ENCODE assay signal across 8 cellular contexts in the genomic region with DNA sequence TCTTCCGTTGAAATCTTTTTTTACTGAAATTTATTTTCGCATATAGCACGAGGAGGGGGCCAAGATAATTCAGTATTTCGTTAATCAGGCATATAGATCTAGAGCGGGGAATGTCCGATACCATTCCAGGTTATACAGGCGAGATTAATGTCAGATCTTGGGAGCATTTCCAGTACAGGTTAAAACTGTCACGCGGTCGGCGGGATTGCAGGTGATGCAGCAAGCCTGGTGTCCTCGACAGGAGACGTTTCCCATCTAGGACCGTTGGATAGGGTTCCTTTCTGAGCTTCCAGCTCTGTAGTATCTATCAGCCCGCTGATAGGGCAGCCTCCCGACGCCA. TPM values are rescaled to one million over a fixed set of nuclear protein-coding genes. Genes with fewer than 3 reads are reported as not detected.
A peak's percentile ranks its signal among the peaks of the same experiment; 100 is the strongest.
DNase-seq lines count a peak whose midpoint lies in the region; ATAC-seq and TF ChIP-seq lines count a peak whose summit lies in the region.

No MANE protein-coding gene starts in this region.

- CTCF ChIA-PET in Calu3 (lab: Charles Lee): interaction anchor here (1.0 to 1.9 kb wide), 10 partner anchors 9 to 309 kb away, joined by 3 to 12 read pairs (median 5); no protein-coding TSS in a partner anchor

- BruUV-seq in Calu3 (replicated peaks; lab: Mats Ljungman, UMichigan): no TSS peak

- no peaks in the 10 kb centered on the region for H3K27me3 Mint-ChIP-seq in Calu3 (ENCODE audit: unreplicated experiment)

- H3K18ac ChIP-seq in trophoblast cell (ENCODE audit: low read length): no peak overlapping the region

- H2BK12ac ChIP-seq in trophoblast cell (ENCODE audit: low read length): no peak overlapping the region

- H3K27ac ChIP-seq in SJCRH30: peak overlapping the region; percentile 70
- H3K27ac ChIP-seq in esophagus (ENCODE audit: low read depth in 2 of 2, low read length in 1 of 2): peak overlapping the region; percentile 62 to 85
- no peak overlapping the region for H3K27ac ChIP-seq in trophoblast cell (ENCODE audit: low read depth, low read length)

- ATAC-seq in HG03378 (IDR thresholded peaks at IDR 0.05; ENCODE audit: unreplicated experiment) (no peak), HG02571 (IDR thresholded peaks at IDR 0.05; ENCODE audit: unreplicated experiment) (no peak)

- no peak overlapping the region for H3K14ac ChIP-seq in trophoblast cell (ENCODE audit: low read length)

- H3K9me3 Mint-ChIP-seq in Calu3 (ENCODE audit: low read depth, unreplicated experiment): no peaks in the 10 kb centered on the region

- WGBS in esophagus, 2 donors: 9 to 16% methylated on average over 17 of the region's 17 CpGs
- WGBS in trophoblast cell (ENCODE audit: extremely low coverage, insufficient coverage, insufficient read length): no CpG with 5 or more reads among the region's 17 CpGs

- no peak overlapping the region for H3K23ac ChIP-seq in trophoblast cell (ENCODE audit: low read length)

- H4K12ac ChIP-seq in trophoblast cell (ENCODE audit: low read depth, low read length): no peak overlapping the region

- H3K27ac Mint-ChIP-seq in Calu3 (ENCODE audit: unreplicated experiment): peak overlapping the region; percentile 70

- no peaks in the 10 kb centered on the region for H3K4me1 Mint-ChIP-seq in Calu3 (ENCODE audit: low read depth, unreplicated experiment)

- H3K4me2 ChIP-seq in trophoblast cell (ENCODE audit: low read length): peak overlapping the region; percentile 83

- H2AK5ac ChIP-seq in trophoblast cell (ENCODE audit: low read length): no peak overlapping the region

- H2AFZ ChIP-seq in trophoblast cell (ENCODE audit: insufficient read depth, low read length, poor library complexity): peak overlapping the region; percentile 56

- H3K4me3 Mint-ChIP-seq in Calu3 (ENCODE audit: low read depth, unreplicated experiment): peak overlapping the region; percentile 84

- peaks cover 2% of the 10 kb centered on the region for H3K79me2 ChIP-seq in trophoblast cell (ENCODE audit: control insufficient read depth, insufficient read depth, low read length, poor library complexity)

- intact Hi-C loops in Calu3 (cut with micrococcal nuclease; ENCODE audit: unreplicated experiment): no loop called here

- peak overlapping the region; percentile 15 for H4K8ac ChIP-seq in trophoblast cell (ENCODE audit: low read depth, low read length)

- H3K27me3 ChIP-seq in SJCRH30 (no peaks in the 10 kb centered on the region), esophagus (ENCODE audit: control insufficient read depth in 1 of 2, insufficient read depth in 2 of 2, low read length in 2 of 2) (no peaks in the 10 kb centered on the region), trophoblast cell (ENCODE audit: insufficient read depth, low read length) (no peaks in the 10 kb centered on the region)

- peak overlapping the region; percentile 47 for H3K9ac ChIP-seq in trophoblast cell (ENCODE audit: low read length)

- H3K36me3 ChIP-seq in SJCRH30 (peaks cover 20% of the 10 kb centered on the region), esophagus (ENCODE audit: control insufficient read depth in 2 of 2, insufficient read depth in 2 of 2, low read length in 1 of 2) (no peaks in the 10 kb centered on the region), trophoblast cell (ENCODE audit: control insufficient read depth in 1 of 2, insufficient read depth in 2 of 2, low read length in 2 of 2) (peaks cover 2% of the 10 kb centered on the region in 2 experiments)

- H3K4me1 ChIP-seq in SJCRH30 (peaks cover 6% of the 10 kb centered on the region; the same call in 1 of the 2 replicates), esophagus (ENCODE audit: control insufficient read depth in 2 of 2, insufficient read depth in 2 of 2, low read length in 1 of 2) (peaks cover 0 to 2% of the 10 kb centered on the region in 2 donors), trophoblast cell (ENCODE audit: control insufficient read depth in 1 of 2, insufficient read depth in 2 of 2, low read length in 2 of 2) (no peaks in the 10 kb centered on the region)

- H2BK120ac ChIP-seq in trophoblast cell (ENCODE audit: insufficient read depth, low read length, poor library complexity): no peak overlapping the region

- no peak overlapping the region for H2BK5ac ChIP-seq in trophoblast cell (ENCODE audit: low read depth, low read length, poor library complexity)

- H3K9me3 ChIP-seq in SJCRH30 (replicated peaks) (no peaks in the 10 kb centered on the region), esophagus (ENCODE audit: control insufficient read depth in 2 of 2, insufficient read depth in 1 of 2, low read depth in 1 of 2, low read length in 1 of 2) (no peaks in the 10 kb centered on the region), trophoblast cell (ENCODE audit: insufficient read depth, low read depth, low read length) (no peaks in the 10 kb centered on the region)

- no peak overlapping the region for H4K91ac ChIP-seq in trophoblast cell (ENCODE audit: low read depth, low read length)

- H3K36me3 Mint-ChIP-seq in Calu3 (ENCODE audit: insufficient read depth, unreplicated experiment): peaks cover 15% of the 10 kb centered on the region

- DNase-seq in Calu3 (no peak), SJCRH30 (no peak), trophoblast cell (no peak), NCI-H526 (lab: John Stamatoyannopoulos, UW) (no peak), NCI-H1436 treated with DMSO at 0.1 percent for 48 hours (lab: John Stamatoyannopoulos, UW) (no peak)

- peak overlapping the region; percentile 88 for H3K4me3 ChIP-seq in SJCRH30
- H3K4me3 ChIP-seq in esophagus (ENCODE audit: low read depth in 1 of 2, low read length in 2 of 2): peak overlapping the region; percentile 90 to 97
- peak overlapping the region; percentile 43 for H3K4me3 ChIP-seq in trophoblast cell (ENCODE audit: low read depth, low read length)

- peaks cover 4% of the 10 kb centered on the region for H3K79me1 ChIP-seq in trophoblast cell (ENCODE audit: low read length)

- TF ChIP-seq CTCF in Calu3 (IDR thresholded peaks at IDR 0.05; ENCODE audit: unreplicated experiment): no peak

- no peak overlapping the region for H3K4ac ChIP-seq in trophoblast cell (ENCODE audit: low read depth, low read length)

RNA-seq across cellular contexts. Expression of gene ABHD10, which starts 0.4 kb away (rescaled TPM):
- 23.7 and 26.4 TPM in 2 replicates for total RNA-seq in Calu3 (2022)
- total RNA-seq in SJCRH30 (2014; rRNA removed; shearing (Covaris generic)): 37.4 and 48.7 TPM in 2 replicates
- 1 to 10 TPM; 6.9 to 8.1 TPM for polyA plus RNA-seq in esophagus
- polyA plus RNA-seq in trophoblast cell (2013): 10.6 and 11.7 TPM in 2 replicates

RNA-seq across cellular contexts. Expression of gene TAGLN3, which starts 20.3 kb away (rescaled TPM):
- not detected in 2 replicates for total RNA-seq in Calu3 (2022)
- total RNA-seq in SJCRH30 (2014; rRNA removed; shearing (Covaris generic)): 19.1 and 19.8 TPM in 2 replicates
- under 1 TPM; 0.02 to 0.06 TPM for polyA plus RNA-seq in esophagus
- polyA plus RNA-seq in trophoblast cell (2013): 0.10 TPM in 1 of 2 replicates, not detected in the other

RNA-seq across cellular contexts. Expression of gene TMPRSS7, which starts 56.1 kb away (rescaled TPM):
- total RNA-seq in Calu3 (2022): not detected in 2 replicates
- not detected in 2 replicates for total RNA-seq in SJCRH30 (2014; rRNA removed; shearing (Covaris generic))
- under 1 TPM in 1 of 2 donors, not detected in 1; 0.01 TPM for polyA plus RNA-seq in esophagus
- polyA plus RNA-seq in trophoblast cell (2013): 0.03 TPM in 1 of 2 replicates, not detected in the other

Comparison
In these comparisons a context has a peak if more than half of its experiments do, and no peak if none do; other contexts are left out.
1. H3K4me3 ChIP-seq: peak in every context shown above with its lines; median percentile 94 in esophagus; 88 in SJCRH30; 43 in trophoblast cell.
2. RNA of gene TAGLN3, which starts 20.3 kb away (total RNA-seq): 19.1 to 19.8 TPM in SJCRH30; not detected in Calu3; every median in the first group is over 10 times any median in the second.